Comparison of ENCODE assay signal across 23 cellular contexts in genomic region chr5:171865431-171865830, GRCh38.
A peak's percentile ranks its signal among the peaks of the same experiment; 100 is the strongest.
DNase-seq lines count a peak whose midpoint lies in the region; ATAC-seq lines count a peak whose summit lies in the region.
"Had no signal": no experiment of that assay in that cellular context is flagged by ENCODE, and none has a peak within 500 bp of the region (broad histone marks: within the 10 kb centered on the region; RNA-seq: fewer than 3 reads in every experiment).

No MANE protein-coding gene starts in this region.

- no peak for ATAC-seq in T-helper 17 cell
- no peak for ATAC-seq in HG02973 (IDR thresholded peaks at IDR 0.05; ENCODE audit: unreplicated experiment)
- ATAC-seq: SK-N-SH treated with all-trans-retinoic acid at 6 μM for 48 hours, T-cell had no signal

- H3K4me3 Mint-ChIP-seq in T-helper 17 cell = no peak overlapping the region
- H3K4me3 Mint-ChIP-seq: T-cell had no signal

- no peaks in the 10 kb centered on the region for H3K9me3 ChIP-seq in T-helper 17 cell (ENCODE audit: control insufficient read depth, low read length, poor library complexity, severe bottlenecking)
- H3K9me3 ChIP-seq: SJCRH30 had no signal

- no peaks in the 10 kb centered on the region for H3K27me3 Mint-ChIP-seq in T-helper 17 cell
- H3K27me3 Mint-ChIP-seq: T-cell had no signal

- peak overlapping the region; percentile 19 for H3K27ac Mint-ChIP-seq in T-helper 17 cell
- H3K27ac Mint-ChIP-seq: T-cell had no signal

- H3K4me1 Mint-ChIP-seq in T-helper 17 cell = no peaks in the 10 kb centered on the region

- DNase-seq in Kasumi-1 (lab: John Stamatoyannopoulos, UW) (peak; percentile 29 to 41), MV-4-11 (lab: John Stamatoyannopoulos, UW) (peak; percentile 66), T-helper 17 cell (no peak), NCI-H524 (lab: John Stamatoyannopoulos, UW) (no peak), NCI-H187 (lab: John Stamatoyannopoulos, UW) (no peak)
- DNase-seq in stimulated activated naive CD4-positive, alpha-beta T cell treated with Interleukin-2 at 50 U/mL for 16 hours (lab: John Stamatoyannopoulos, UW) = no peak
- DNase-seq: C1 segment of cervical spinal cord, Calu3, DMS79 treated with DMSO at 0.1 percent for 48 hours, GM23248, H7, KG1, NCI-H1048, NCI-H1417, NCI-H1694, NCI-H2081, NCI-H2227 treated with DMSO at 0.1 percent for 48 hours, NCI-H69, SJCRH30, T-cell, T-helper 9 cell had no signal

- peaks cover 5% of the 10 kb centered on the region for H3K36me3 Mint-ChIP-seq in T-helper 17 cell (ENCODE audit: low read depth)

Comparison
In these comparisons a context has a peak if more than half of its experiments do, and no peak if none do; other contexts are left out.
1. DNase-seq: peak in Kasumi-1 (2 of 2) and MV-4-11 (single experiment); none in T-helper 17 cell (0 of 3), NCI-H524 (0 of 2), NCI-H187 (0 of 2) and stimulated activated naive CD4-positive, alpha-beta T cell treated with Interleukin-2 at 50 U/mL for 16 hours (single experiment).